ENCODE assay signal across 1 cellular context in the genomic region with DNA sequence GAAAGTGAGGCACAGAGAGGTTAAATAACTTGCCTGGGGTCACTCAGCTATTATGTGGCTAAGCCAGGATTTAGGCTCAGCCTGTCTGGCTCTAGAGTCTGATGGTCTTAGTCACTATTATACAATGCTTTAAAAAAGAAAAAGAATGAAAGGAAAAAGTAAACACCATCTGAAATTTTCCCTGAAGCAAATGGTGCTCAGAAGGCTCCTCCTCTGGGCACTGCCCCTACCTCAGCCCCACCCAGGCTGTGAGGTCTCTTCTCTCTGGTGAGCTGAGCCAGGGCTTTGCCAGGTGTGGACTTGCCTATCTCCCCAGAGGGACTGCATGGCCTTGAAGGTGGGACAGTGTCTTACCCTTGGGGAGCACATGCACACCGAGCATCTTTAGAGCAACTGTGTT.
TF ChIP-seq lines count a peak whose summit lies in the region.

No MANE protein-coding gene starts in this region.

TF ChIP-seq in H1, 55 proteins besides CTCF, POLR2A, EP300 and RAD21 (continued from another document):
- TF ChIP-seq, protein P1, sequence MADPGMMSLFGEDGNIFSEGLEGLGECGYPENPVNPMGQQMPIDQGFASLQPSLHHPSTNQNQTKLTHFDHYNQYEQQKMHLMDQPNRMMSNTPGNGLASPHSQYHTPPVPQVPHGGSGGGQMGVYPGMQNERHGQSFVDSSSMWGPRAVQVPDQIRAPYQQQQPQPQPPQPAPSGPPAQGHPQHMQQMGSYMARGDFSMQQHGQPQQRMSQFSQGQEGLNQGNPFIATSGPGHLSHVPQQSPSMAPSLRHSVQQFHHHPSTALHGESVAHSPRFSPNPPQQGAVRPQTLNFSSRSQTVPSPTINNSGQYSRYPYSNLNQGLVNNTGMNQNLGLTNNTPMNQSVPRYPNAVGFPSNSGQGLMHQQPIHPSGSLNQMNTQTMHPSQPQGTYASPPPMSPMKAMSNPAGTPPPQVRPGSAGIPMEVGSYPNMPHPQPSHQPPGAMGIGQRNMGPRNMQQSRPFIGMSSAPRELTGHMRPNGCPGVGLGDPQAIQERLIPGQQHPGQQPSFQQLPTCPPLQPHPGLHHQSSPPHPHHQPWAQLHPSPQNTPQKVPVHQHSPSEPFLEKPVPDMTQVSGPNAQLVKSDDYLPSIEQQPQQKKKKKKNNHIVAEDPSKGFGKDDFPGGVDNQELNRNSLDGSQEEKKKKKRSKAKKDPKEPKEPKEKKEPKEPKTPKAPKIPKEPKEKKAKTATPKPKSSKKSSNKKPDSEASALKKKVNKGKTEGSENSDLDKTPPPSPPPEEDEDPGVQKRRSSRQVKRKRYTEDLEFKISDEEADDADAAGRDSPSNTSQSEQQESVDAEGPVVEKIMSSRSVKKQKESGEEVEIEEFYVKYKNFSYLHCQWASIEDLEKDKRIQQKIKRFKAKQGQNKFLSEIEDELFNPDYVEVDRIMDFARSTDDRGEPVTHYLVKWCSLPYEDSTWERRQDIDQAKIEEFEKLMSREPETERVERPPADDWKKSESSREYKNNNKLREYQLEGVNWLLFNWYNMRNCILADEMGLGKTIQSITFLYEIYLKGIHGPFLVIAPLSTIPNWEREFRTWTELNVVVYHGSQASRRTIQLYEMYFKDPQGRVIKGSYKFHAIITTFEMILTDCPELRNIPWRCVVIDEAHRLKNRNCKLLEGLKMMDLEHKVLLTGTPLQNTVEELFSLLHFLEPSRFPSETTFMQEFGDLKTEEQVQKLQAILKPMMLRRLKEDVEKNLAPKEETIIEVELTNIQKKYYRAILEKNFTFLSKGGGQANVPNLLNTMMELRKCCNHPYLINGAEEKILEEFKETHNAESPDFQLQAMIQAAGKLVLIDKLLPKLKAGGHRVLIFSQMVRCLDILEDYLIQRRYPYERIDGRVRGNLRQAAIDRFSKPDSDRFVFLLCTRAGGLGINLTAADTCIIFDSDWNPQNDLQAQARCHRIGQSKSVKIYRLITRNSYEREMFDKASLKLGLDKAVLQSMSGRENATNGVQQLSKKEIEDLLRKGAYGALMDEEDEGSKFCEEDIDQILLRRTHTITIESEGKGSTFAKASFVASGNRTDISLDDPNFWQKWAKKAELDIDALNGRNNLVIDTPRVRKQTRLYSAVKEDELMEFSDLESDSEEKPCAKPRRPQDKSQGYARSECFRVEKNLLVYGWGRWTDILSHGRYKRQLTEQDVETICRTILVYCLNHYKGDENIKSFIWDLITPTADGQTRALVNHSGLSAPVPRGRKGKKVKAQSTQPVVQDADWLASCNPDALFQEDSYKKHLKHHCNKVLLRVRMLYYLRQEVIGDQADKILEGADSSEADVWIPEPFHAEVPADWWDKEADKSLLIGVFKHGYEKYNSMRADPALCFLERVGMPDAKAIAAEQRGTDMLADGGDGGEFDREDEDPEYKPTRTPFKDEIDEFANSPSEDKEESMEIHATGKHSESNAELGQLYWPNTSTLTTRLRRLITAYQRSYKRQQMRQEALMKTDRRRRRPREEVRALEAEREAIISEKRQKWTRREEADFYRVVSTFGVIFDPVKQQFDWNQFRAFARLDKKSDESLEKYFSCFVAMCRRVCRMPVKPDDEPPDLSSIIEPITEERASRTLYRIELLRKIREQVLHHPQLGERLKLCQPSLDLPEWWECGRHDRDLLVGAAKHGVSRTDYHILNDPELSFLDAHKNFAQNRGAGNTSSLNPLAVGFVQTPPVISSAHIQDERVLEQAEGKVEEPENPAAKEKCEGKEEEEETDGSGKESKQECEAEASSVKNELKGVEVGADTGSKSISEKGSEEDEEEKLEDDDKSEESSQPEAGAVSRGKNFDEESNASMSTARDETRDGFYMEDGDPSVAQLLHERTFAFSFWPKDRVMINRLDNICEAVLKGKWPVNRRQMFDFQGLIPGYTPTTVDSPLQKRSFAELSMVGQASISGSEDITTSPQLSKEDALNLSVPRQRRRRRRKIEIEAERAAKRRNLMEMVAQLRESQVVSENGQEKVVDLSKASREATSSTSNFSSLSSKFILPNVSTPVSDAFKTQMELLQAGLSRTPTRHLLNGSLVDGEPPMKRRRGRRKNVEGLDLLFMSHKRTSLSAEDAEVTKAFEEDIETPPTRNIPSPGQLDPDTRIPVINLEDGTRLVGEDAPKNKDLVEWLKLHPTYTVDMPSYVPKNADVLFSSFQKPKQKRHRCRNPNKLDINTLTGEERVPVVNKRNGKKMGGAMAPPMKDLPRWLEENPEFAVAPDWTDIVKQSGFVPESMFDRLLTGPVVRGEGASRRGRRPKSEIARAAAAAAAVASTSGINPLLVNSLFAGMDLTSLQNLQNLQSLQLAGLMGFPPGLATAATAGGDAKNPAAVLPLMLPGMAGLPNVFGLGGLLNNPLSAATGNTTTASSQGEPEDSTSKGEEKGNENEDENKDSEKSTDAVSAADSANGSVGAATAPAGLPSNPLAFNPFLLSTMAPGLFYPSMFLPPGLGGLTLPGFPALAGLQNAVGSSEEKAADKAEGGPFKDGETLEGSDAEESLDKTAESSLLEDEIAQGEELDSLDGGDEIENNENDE (IDR thresholded peaks at IDR 0.05; ENCODE audit: insufficient replicate concordance, low read length) = no peak
TF ChIP-seq in H1: peak in this region for 0.
